In the genomic region with DNA sequence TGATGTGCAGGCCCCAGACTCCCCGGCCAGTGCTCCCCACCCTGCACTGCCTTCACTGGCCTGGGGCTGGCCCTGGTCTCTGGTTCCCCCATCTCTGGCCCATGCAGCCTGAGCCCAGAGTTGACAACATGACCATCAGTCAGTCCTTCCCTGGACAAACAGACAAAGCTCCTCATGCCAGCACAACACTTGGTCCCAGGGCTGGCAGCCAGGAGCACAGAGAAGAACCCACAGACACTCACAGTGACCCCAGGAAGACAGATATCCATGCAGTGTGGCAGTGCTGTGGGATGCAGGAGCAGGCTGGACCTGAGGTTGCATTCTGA, we compare ENCODE assay signal across 15 cellular contexts.
"Had no signal": no experiment of that assay in that cellular context is flagged by ENCODE, and none has a peak within 500 bp of the region (broad histone marks: within the 10 kb centered on the region; RNA-seq: fewer than 3 reads in every experiment).

No MANE protein-coding gene starts in this region.

- H3K27ac ChIP-seq: esophagus squamous epithelium, gastroesophageal sphincter, left ventricle myocardium inferior, lower lobe of right lung had no signal

- DNase-seq: esophagus squamous epithelium; foreskin fibroblast; left cardiac atrium; left ventricle myocardium inferior; lower lobe of right lung; natural killer cell; right cardiac atrium; small intestine; stimulated activated CD4-positive, alpha-beta T cell treated with anti-CD3 and anti-CD28 coated beads, Interleukin-12 subunit alpha, Interleukin-12 subunit beta, amount 100 ng/mL, for 4 hours; stimulated activated naive CD4-positive, alpha-beta T cell treated with Interleukin-2 at 50 U/mL for 16 hours; trophoblast cell had no signal

- H3K4me3 ChIP-seq: esophagus squamous epithelium, gastroesophageal sphincter, left ventricle myocardium inferior, lower lobe of right lung had no signal

- ATAC-seq: gastroesophageal sphincter, left cardiac atrium, lower lobe of right lung, natural killer cell, right cardiac atrium had no signal

- H3K4me1 ChIP-seq: gastroesophageal sphincter had no signal

- H3K27ac Mint-ChIP-seq: dendritic cell treated with granulocyte-macrophage colony-stimulating factor and Interleukin-4, amounts not matched to agents 40 ng/mL and 50 ng/mL, for 4 days; memory B cell; mesothelial cell of epicardium; natural killer cell had no signal

- H3K9me3 ChIP-seq: esophagus squamous epithelium, gastroesophageal sphincter, left ventricle myocardium inferior, lower lobe of right lung had no signal

- H3K4me1 Mint-ChIP-seq: mesothelial cell of epicardium had no signal

- H3K4me3 Mint-ChIP-seq: dendritic cell treated with granulocyte-macrophage colony-stimulating factor and Interleukin-4, amounts not matched to agents 40 ng/mL and 50 ng/mL, for 4 days; memory B cell; mesothelial cell of epicardium; natural killer cell had no signal

- H3K9me3 Mint-ChIP-seq: dendritic cell treated with granulocyte-macrophage colony-stimulating factor and Interleukin-4, amounts not matched to agents 40 ng/mL and 50 ng/mL, for 4 days; memory B cell; mesothelial cell of epicardium; natural killer cell had no signal

- H3K36me3 ChIP-seq: esophagus squamous epithelium, gastroesophageal sphincter, left ventricle myocardium inferior, lower lobe of right lung had no signal

- H3K36me3 Mint-ChIP-seq: memory B cell, mesothelial cell of epicardium, natural killer cell had no signal
